2 cellular contexts compared by ENCODE assay signal in the genomic region with DNA sequence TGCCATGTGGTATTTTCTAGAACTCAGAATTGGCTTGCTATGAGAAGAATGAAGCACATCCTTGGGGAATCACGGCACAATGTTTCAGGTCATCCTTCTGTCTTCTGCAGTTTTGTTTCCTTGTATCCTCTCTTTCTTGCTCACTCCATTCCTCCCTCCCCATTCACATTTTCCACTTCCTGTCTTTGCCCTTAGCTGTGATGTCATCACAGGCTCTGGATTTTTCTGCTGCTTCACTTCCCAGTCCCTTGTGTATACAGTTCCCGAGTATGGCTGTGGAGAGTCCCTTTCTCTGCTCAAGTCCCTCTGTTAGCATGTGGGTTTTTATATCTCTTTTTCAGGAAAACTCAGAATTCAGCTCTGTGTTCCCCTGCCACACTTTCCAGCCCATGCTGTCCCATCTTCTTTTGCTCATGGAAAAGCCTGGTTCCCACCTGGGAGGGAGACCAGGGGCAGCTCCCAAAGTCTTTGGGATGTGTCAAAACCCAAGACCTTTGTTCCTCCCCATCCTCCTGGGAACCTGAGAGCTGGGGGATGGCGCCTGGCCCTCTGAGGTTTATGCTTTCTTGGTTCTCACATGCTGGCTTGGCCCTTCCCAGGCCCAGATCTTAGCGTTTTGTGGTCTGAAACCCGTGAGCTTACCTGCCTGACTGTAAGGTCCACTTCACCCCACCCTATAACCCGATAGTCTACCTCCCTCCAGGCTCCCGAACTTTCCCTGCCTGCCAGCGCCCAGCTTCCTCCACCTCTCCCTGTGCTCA.
TF ChIP-seq lines count a peak whose summit lies in the region.

No MANE protein-coding gene starts in this region.

TF ChIP-seq in IMR-90, 13 proteins besides CTCF, POLR2A, EP300 and RAD21:
- TF ChIP-seq SMC3 (IDR thresholded peaks at IDR 0.05; ENCODE audit: low read depth, low read length): no peak

TF ChIP-seq in endothelial cell of umbilical vein, 7 proteins besides CTCF, POLR2A, EP300 and RAD21:
- TF ChIP-seq POLR2AphosphoS5 (IDR thresholded peaks at IDR 0.05; ENCODE audit: insufficient read depth, low read depth, low read length) (no peak), FOS (IDR thresholded peaks at IDR 0.05; ENCODE audit: borderline replicate concordance, insufficient read depth, low read length) (no peak), MAX (IDR thresholded peaks at IDR 0.05; ENCODE audit: insufficient read depth, insufficient read length) (no peak), JUN (IDR thresholded peaks at IDR 0.05; ENCODE audit: borderline replicate concordance, insufficient read depth, insufficient read length, low read depth) (no peak)
